Comparison of ENCODE assay signal across 8 cellular contexts in the genomic region with DNA sequence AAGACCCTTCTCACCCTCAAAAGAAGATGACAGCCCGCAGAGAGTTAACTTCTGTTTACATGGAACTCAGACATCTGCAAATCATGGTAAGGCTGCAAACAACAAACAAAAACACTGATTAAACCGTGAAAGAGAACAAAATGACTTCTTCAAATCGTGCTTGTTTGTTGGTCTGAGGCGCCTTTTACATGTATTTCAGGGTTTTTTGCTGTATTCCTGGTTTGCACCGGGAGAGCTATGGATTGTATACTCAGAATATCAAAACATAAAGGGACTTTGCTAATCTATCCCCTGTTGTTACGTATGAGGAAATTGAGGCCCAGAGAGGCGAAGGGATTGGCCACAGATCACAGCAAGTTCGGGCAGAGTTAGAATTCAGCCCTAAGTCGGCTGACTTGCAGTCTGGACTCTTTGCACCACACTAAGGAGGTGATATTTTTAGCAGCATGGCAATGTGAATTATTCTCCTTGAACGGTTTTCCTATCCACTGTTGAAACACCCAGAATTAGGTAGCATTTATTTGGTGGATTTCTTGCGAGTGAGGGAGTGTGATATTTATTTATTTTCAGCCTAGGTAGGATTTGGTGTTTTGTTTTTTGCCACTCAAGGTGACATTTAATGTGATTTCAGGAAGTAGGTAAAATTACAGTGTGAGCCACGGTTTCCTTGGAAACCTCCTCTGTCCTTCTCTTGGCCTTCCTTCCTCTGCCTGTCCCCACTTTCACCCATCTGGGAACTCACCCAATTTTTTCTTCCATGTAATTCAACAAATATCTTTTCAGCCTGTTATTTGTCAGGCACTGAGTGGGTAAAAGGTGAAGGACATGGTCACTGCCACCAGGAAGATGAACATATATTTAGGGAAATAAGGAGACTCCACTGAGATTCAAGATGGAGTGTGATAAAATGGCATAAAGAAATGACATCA. TPM values are rescaled to one million over a fixed set of nuclear protein-coding genes. Genes with fewer than 3 reads are reported as not detected.
DNase-seq lines count a peak whose midpoint lies in the region; ATAC-seq and TF ChIP-seq lines count a peak whose summit lies in the region.

No MANE protein-coding gene starts in this region.

- H3K4me1 Mint-ChIP-seq in activated CD8-positive, alpha-beta memory T cell treated with anti-CD3 and anti-CD28 coated beads, Interleukin-2, amount 10 ng/mL, durations not matched to agents 7 days and 5 days, result peaks cover 52% of the 10 kb centered on the region
- H3K4me1 Mint-ChIP-seq in immature natural killer cell, result peaks cover 50 to 63% of the 10 kb centered on the region in 2 donors
- H3K4me1 Mint-ChIP-seq in stimulated activated effector memory CD8-positive, alpha-beta T cell treated with anti-CD3 and anti-CD28 coated beads, Interleukin-12 subunit alpha, Interleukin-12 subunit beta, amount 100 ng/mL, for 72 hours, result peaks cover 74% of the 10 kb centered on the region

- peak overlapping the region; percentile 53 to 83 (median 76) for H3K27ac ChIP-seq in body of pancreas

- H3K4me1 ChIP-seq in body of pancreas, result peaks cover 42% of the 10 kb centered on the region

- no peaks in the 10 kb centered on the region for H3K27me3 Mint-ChIP-seq in activated CD8-positive, alpha-beta memory T cell treated with anti-CD3 and anti-CD28 coated beads, Interleukin-2, amount 10 ng/mL, durations not matched to agents 7 days and 5 days
- H3K27me3 Mint-ChIP-seq in immature natural killer cell (ENCODE audit: low read depth in 3 of 3), result peaks cover 0 to 8% (median 5%) of the 10 kb centered on the region in 3 donors

- TF ChIP-seq POLR2A in body of pancreas (IDR thresholded peaks at IDR 0.05), result no peak

- H3K9me3 ChIP-seq in body of pancreas, result no peaks in the 10 kb centered on the region

- peak overlapping the region; percentile 49 to 89 for H3K4me3 ChIP-seq in body of pancreas

- H3K9me3 Mint-ChIP-seq in activated CD8-positive, alpha-beta memory T cell treated with anti-CD3 and anti-CD28 coated beads, Interleukin-2, amount 10 ng/mL, durations not matched to agents 7 days and 5 days (ENCODE audit: low read depth), result no peaks in the 10 kb centered on the region
- no peaks in the 10 kb centered on the region for H3K9me3 Mint-ChIP-seq in immature natural killer cell
- H3K9me3 Mint-ChIP-seq in stimulated activated effector memory CD8-positive, alpha-beta T cell treated with anti-CD3 and anti-CD28 coated beads, Interleukin-12 subunit alpha, Interleukin-12 subunit beta, amount 100 ng/mL, for 72 hours, result no peaks in the 10 kb centered on the region

- DNase-seq in activated CD8-positive, alpha-beta memory T cell treated with anti-CD3 and anti-CD28 coated beads, Interleukin-2, amount 10 ng/mL, durations not matched to agents 7 days and 5 days, result peak; percentile 54
- DNase-seq in activated CD8-positive, alpha-beta memory T cell treated with anti-CD3 and anti-CD28 coated beads, Interleukin-2, amount 50 U/mL, for 4 hours, result no peak
- DNase-seq in NOMO-1 treated with dmso at 0.1 percent for 144 hours (lab: John Stamatoyannopoulos, UW; ENCODE audit: unreplicated experiment) (peak; percentile 13), body of pancreas (peak in 2 of 4 donors; percentile 18 to 44), immature natural killer cell (peak in 1 of 3 donors; percentile 2)
- DNase-seq in stimulated activated effector memory CD8-positive, alpha-beta T cell treated with anti-CD3 and anti-CD28 coated beads, Interleukin-12 subunit alpha, Interleukin-12 subunit beta, amount 100 ng/mL, for 72 hours (ENCODE audit: low spot score in 2 of 2), result peak in 1 of 2 donors; percentile 52

- CTCF ChIA-PET in activated CD8-positive, alpha-beta memory T cell treated with anti-CD3 and anti-CD28 coated beads, Interleukin-2, amount 10 ng/mL, durations not matched to agents 7 days and 5 days (lab: Charles Lee), result interaction anchor here (1.3 kb wide), 1 partner anchor 68 kb away, joined by 6 read pairs; no protein-coding TSS in a partner anchor

- intact Hi-C loops in body of pancreas (cut with DNase I), result no loop called here

- H3K27ac Mint-ChIP-seq in activated CD8-positive, alpha-beta memory T cell treated with anti-CD3 and anti-CD28 coated beads, Interleukin-2, amount 10 ng/mL, durations not matched to agents 7 days and 5 days, result peak overlapping the region; percentile 94
- H3K27ac Mint-ChIP-seq in immature natural killer cell, result peak overlapping the region; percentile 95 to 99 (median 96)
- H3K27ac Mint-ChIP-seq in stimulated activated effector memory CD8-positive, alpha-beta T cell treated with anti-CD3 and anti-CD28 coated beads, Interleukin-12 subunit alpha, Interleukin-12 subunit beta, amount 100 ng/mL, for 72 hours, result peak overlapping the region; percentile 91

- H3K36me3 ChIP-seq in body of pancreas (replicated peaks in 1 of 2; ENCODE audit: insufficient read depth in 1 of 2, low read depth in 2 of 2), result no peaks in the 10 kb centered on the region

- no peak for ATAC-seq in activated CD8-positive, alpha-beta memory T cell treated with anti-CD3 and anti-CD28 coated beads, Interleukin-2, amount 10 ng/mL, durations not matched to agents 7 days and 5 days
- ATAC-seq in body of pancreas (no peak), HG02973 (IDR thresholded peaks at IDR 0.05; ENCODE audit: unreplicated experiment) (no peak), GM18858 (IDR thresholded peaks at IDR 0.05; ENCODE audit: unreplicated experiment) (no peak)
- peak; percentile 17 for ATAC-seq in stimulated activated effector memory CD8-positive, alpha-beta T cell treated with anti-CD3 and anti-CD28 coated beads, Interleukin-12 subunit alpha, Interleukin-12 subunit beta, amount 100 ng/mL, for 72 hours

- no peak for TF ChIP-seq CTCF in body of pancreas (IDR thresholded peaks at IDR 0.05)

- H3K4me3 Mint-ChIP-seq in activated CD8-positive, alpha-beta memory T cell treated with anti-CD3 and anti-CD28 coated beads, Interleukin-2, amount 10 ng/mL, durations not matched to agents 7 days and 5 days, result peak overlapping the region; percentile 94
- peak overlapping the region; percentile 96 to 100 (median 98) for H3K4me3 Mint-ChIP-seq in immature natural killer cell
- peak overlapping the region; percentile 95 for H3K4me3 Mint-ChIP-seq in stimulated activated effector memory CD8-positive, alpha-beta T cell treated with anti-CD3 and anti-CD28 coated beads, Interleukin-12 subunit alpha, Interleukin-12 subunit beta, amount 100 ng/mL, for 72 hours

- peaks cover 2% of the 10 kb centered on the region for H3K36me3 Mint-ChIP-seq in activated CD8-positive, alpha-beta memory T cell treated with anti-CD3 and anti-CD28 coated beads, Interleukin-2, amount 10 ng/mL, durations not matched to agents 7 days and 5 days
- H3K36me3 Mint-ChIP-seq in immature natural killer cell, result no peaks in the 10 kb centered on the region
- peaks cover 8% of the 10 kb centered on the region for H3K36me3 Mint-ChIP-seq in stimulated activated effector memory CD8-positive, alpha-beta T cell treated with anti-CD3 and anti-CD28 coated beads, Interleukin-12 subunit alpha, Interleukin-12 subunit beta, amount 100 ng/mL, for 72 hours

- WGBS in body of pancreas, 2 donors, result 1% methylated on average over 12 of the region's 12 CpGs

- H3K27me3 ChIP-seq in body of pancreas, result no peaks in the 10 kb centered on the region

RNA-seq across cellular contexts. Expression of a gene that starts 1.0 kb away (rescaled TPM):
- 10 to 100 TPM; 37.5 to 41.7 TPM for total RNA-seq in activated CD8-positive, alpha-beta memory T cell treated with anti-CD3 and anti-CD28 coated beads, Interleukin-2, amount 10 ng/mL, durations not matched to agents 7 days and 5 days
- total RNA-seq in body of pancreas, result 10 to 100 TPM in 1 of 2 donors, 1 to 10 TPM in 1; 2.6 to 15.0 TPM
- polyA plus RNA-seq in immature natural killer cell, result 10 to 100 TPM; 62.2 to 84.5 (median 72.6) TPM

RNA-seq across cellular contexts. Expression of a gene that starts 4.2 kb away (rescaled TPM):
- total RNA-seq in activated CD8-positive, alpha-beta memory T cell treated with anti-CD3 and anti-CD28 coated beads, Interleukin-2, amount 10 ng/mL, durations not matched to agents 7 days and 5 days, result 10 to 100 TPM; 47.3 to 54.4 TPM
- total RNA-seq in body of pancreas, result 10 to 100 TPM; 16.9 to 24.7 TPM
- 10 to 100 TPM; 23.2 to 29.0 (median 28.9) TPM for polyA plus RNA-seq in immature natural killer cell
